In the genomic region with DNA sequence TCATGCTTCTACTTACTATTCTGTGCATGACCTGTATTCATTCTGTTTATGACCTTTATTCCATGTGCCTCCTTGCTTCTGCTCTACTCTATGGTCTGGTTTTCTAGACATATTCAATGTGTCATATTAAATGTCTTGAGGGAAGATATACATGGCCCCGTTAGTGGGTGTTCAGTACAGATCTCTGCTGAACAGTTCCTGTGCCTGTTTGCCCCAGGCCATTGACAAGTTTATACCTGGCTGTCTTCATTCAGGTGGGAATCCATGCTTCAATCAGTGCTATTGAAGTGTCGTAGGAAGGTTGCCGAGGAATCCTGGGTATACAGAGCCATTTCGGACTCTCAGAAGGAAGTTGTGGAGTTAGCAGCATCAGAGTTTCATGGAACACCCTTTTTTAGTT, we compare ENCODE assay signal across 21 cellular contexts. TPM values are rescaled to one million over a fixed set of nuclear protein-coding genes. Genes with fewer than 3 reads are reported as not detected.
A peak's percentile ranks its signal among the peaks of the same experiment; 100 is the strongest.
DNase-seq lines count a peak whose midpoint lies in the region; ATAC-seq and TF ChIP-seq lines count a peak whose summit lies in the region.
"Had no signal": no experiment of that assay in that cellular context is flagged by ENCODE, and none has a peak within 500 bp of the region (broad histone marks: within the 10 kb centered on the region; RNA-seq: fewer than 3 reads in every experiment).

No MANE protein-coding gene starts in this region.

- H3K4ac ChIP-seq in mesendoderm (ENCODE audit: low read depth, low read length), result peak overlapping the region; percentile 70

- ATAC-seq in GM18861 (IDR thresholded peaks at IDR 0.05; ENCODE audit: unreplicated experiment) (no peak), HG02870 (IDR thresholded peaks at IDR 0.05; ENCODE audit: unreplicated experiment) (no peak)
- ATAC-seq: CD8-positive, alpha-beta T cell; K562 had no signal

- H3K9ac ChIP-seq in endodermal cell (ENCODE audit: extremely low read depth, low read length, poor library complexity, severe bottlenecking) (no peak overlapping the region), mesendoderm (ENCODE audit: low read length) (no peak overlapping the region), smooth muscle cell (ENCODE audit: low read depth) (no peak overlapping the region)
- H3K9ac ChIP-seq: BLaER1 treated with 17β-estradiol and CSF1 and Interleukin-3, amounts not matched to agents 10 nM and 100 nM had no signal

- H3K56ac ChIP-seq in mesendoderm (ENCODE audit: low read length), result no peak overlapping the region

- H3K4me2 ChIP-seq in mesendoderm (ENCODE audit: low read length) (no peak overlapping the region), smooth muscle cell (peak overlapping the region; percentile 17)
- H3K4me2 ChIP-seq: BLaER1 treated with 17β-estradiol and CSF1 and Interleukin-3, amounts not matched to agents 10 nM and 100 nM had no signal

- H3F3A ChIP-seq in smooth muscle cell (ENCODE audit: low read depth), result no peaks in the 10 kb centered on the region

- no peak for TF ChIP-seq CTCF in Caco-2 (IDR thresholded peaks at IDR 0.05; ENCODE audit: insufficient read depth in 1 of 2, low read depth in 1 of 2, low read length in 1 of 2, severe bottlenecking in 1 of 2, unreplicated experiment in 1 of 2)
- TF ChIP-seq CTCF in endodermal cell (conservative IDR thresholded peaks at IDR 0.05), result no peak
- TF ChIP-seq CTCF in smooth muscle cell (IDR thresholded peaks at IDR 0.05; ENCODE audit: borderline replicate concordance, insufficient read depth, poor library complexity, severe bottlenecking), result no peak

- H2AFZ ChIP-seq in smooth muscle cell (ENCODE audit: low read depth), result no peak overlapping the region

- H3K4me1 Mint-ChIP-seq in Caco-2 (ENCODE audit: low read depth, unreplicated experiment) (peaks cover 19% of the 10 kb centered on the region), endodermal cell (peaks cover 23% of the 10 kb centered on the region)

- intact Hi-C loops in Caco-2 (cut with micrococcal nuclease; ENCODE audit: unreplicated experiment), result no loop called here

- no peaks in the 10 kb centered on the region for H3K79me1 ChIP-seq in mesendoderm (ENCODE audit: low read length)

- no peak overlapping the region for H2BK5ac ChIP-seq in mesendoderm (ENCODE audit: low read length)

- no peaks in the 10 kb centered on the region for H4K20me1 ChIP-seq in smooth muscle cell (ENCODE audit: low read depth)
- H4K20me1 ChIP-seq: BLaER1 treated with 17β-estradiol and CSF1 and Interleukin-3, amounts not matched to agents 10 nM and 100 nM had no signal

- H3K79me2 ChIP-seq in mesendoderm (ENCODE audit: control insufficient read depth, insufficient read depth, low read length) (no peaks in the 10 kb centered on the region), smooth muscle cell (ENCODE audit: low read depth) (no peaks in the 10 kb centered on the region)

- H3K27me3 ChIP-seq in Caco-2 (replicated peaks; ENCODE audit: control insufficient read depth, insufficient read depth, low read length), result no peaks in the 10 kb centered on the region
- H3K27me3 ChIP-seq in endodermal cell (ENCODE audit: control insufficient read depth, insufficient read depth, low read length, poor library complexity, severe bottlenecking), result no peaks in the 10 kb centered on the region
- no peaks in the 10 kb centered on the region for H3K27me3 ChIP-seq in mesendoderm (ENCODE audit: insufficient read depth, low read length, poor library complexity)
- no peaks in the 10 kb centered on the region for H3K27me3 ChIP-seq in smooth muscle cell (ENCODE audit: low read depth)
- H3K27me3 ChIP-seq: BLaER1 treated with 17β-estradiol and CSF1 and Interleukin-3, amounts not matched to agents 10 nM and 100 nM had no signal

- H3K18ac ChIP-seq in mesendoderm (ENCODE audit: low read length), result peak overlapping the region; percentile 83

- no peak overlapping the region for H2AK5ac ChIP-seq in mesendoderm (ENCODE audit: low read length)

- DNase-seq in Caco-2, result no peak
- no peak for DNase-seq in endodermal cell
- no peak for DNase-seq in mesendoderm
- DNase-seq in smooth muscle cell (lab: John Stamatoyannopoulos, UW; ENCODE audit: unreplicated experiment), result no peak
- DNase-seq in stimulated activated CD4-positive, alpha-beta T cell treated with anti-CD3 and anti-CD28 coated beads, Interleukin-4, amount 100 ng/mL, for 1 hour, result no peak
- DNase-seq in G401 (ENCODE audit: low spot score), result no peak
- DNase-seq: 8988T; CD8-positive, alpha-beta T cell; DMS 273 treated with DMSO at 0.1 percent for 48 hours; DMS53; DND-41; EL; GOT3; H7; IMR-90 had no signal

- H3K36me3 Mint-ChIP-seq in Caco-2 (ENCODE audit: insufficient read depth, unreplicated experiment) (peaks cover 6% of the 10 kb centered on the region), endodermal cell (ENCODE audit: low read depth) (no peaks in the 10 kb centered on the region)
- H3K36me3 Mint-ChIP-seq: CD8-positive, alpha-beta T cell had no signal

- POLR2A ChIA-PET in Caco-2 (lab: Charles Lee), result no interaction called here

- no peaks in the 10 kb centered on the region for H3K9me3 ChIP-seq in Caco-2
- no peaks in the 10 kb centered on the region for H3K9me3 ChIP-seq in endodermal cell (ENCODE audit: control insufficient read depth, low read length)
- H3K9me3 ChIP-seq in smooth muscle cell (replicated peaks; ENCODE audit: low read depth), result no peaks in the 10 kb centered on the region
- H3K9me3 ChIP-seq: BLaER1 treated with 17β-estradiol and CSF1 and Interleukin-3, amounts not matched to agents 10 nM and 100 nM had no signal

- peak overlapping the region; percentile 49 for H2BK120ac ChIP-seq in mesendoderm (ENCODE audit: low read depth, low read length)

- H3K9me3 Mint-ChIP-seq in Caco-2 (ENCODE audit: unreplicated experiment) (no peaks in the 10 kb centered on the region), endodermal cell (no peaks in the 10 kb centered on the region)
- H3K9me3 Mint-ChIP-seq: CD8-positive, alpha-beta T cell had no signal

- in situ Hi-C loops in G401 (cut with HindIII; ENCODE audit: low sequenced_read_pairs), result no loop called here

- H3K36me3 ChIP-seq in Caco-2 (ENCODE audit: control insufficient read depth, insufficient read depth, low read length) (no peaks in the 10 kb centered on the region), endodermal cell (ENCODE audit: control insufficient read depth, insufficient read depth, low read length) (no peaks in the 10 kb centered on the region), mesendoderm (ENCODE audit: control insufficient read depth, insufficient read depth, low read length) (no peaks in the 10 kb centered on the region), smooth muscle cell (ENCODE audit: low read depth) (no peaks in the 10 kb centered on the region)
- H3K36me3 ChIP-seq: BLaER1 treated with 17β-estradiol and CSF1 and Interleukin-3, amounts not matched to agents 10 nM and 100 nM had no signal

- BruUV-seq in Caco-2 (replicated peaks; lab: Mats Ljungman, UMichigan), result no TSS peak

- no peak overlapping the region for H3K27ac ChIP-seq in endodermal cell (ENCODE audit: low read depth, low read length)
- H3K27ac ChIP-seq in mesendoderm (ENCODE audit: low read depth, low read length), result no peak overlapping the region
- peak overlapping the region; percentile 79 for H3K27ac ChIP-seq in smooth muscle cell (ENCODE audit: low read depth)
- H3K27ac ChIP-seq: BLaER1 treated with 17β-estradiol and CSF1 and Interleukin-3, amounts not matched to agents 10 nM and 100 nM; HL-60 had no signal

- H3K27ac Mint-ChIP-seq in Caco-2 (ENCODE audit: unreplicated experiment) (peak overlapping the region; percentile 40), endodermal cell (peak overlapping the region; percentile 1)
- H3K27ac Mint-ChIP-seq: B cell; CD8-positive, alpha-beta T cell had no signal

- H4K5ac ChIP-seq in mesendoderm (ENCODE audit: low read length), result no peak overlapping the region

- no peak overlapping the region for H3K23ac ChIP-seq in mesendoderm (ENCODE audit: low read length)

- 89 to 99% methylated on average over 3 to 4 of the region's 4 CpGs for WGBS in endodermal cell (ENCODE audit: insufficient coverage in 1 of 2, insufficient read length in 1 of 2), 2 experiments
- WGBS in mesendoderm (ENCODE audit: extremely low coverage, insufficient coverage, low lambda C conversion rate), result no CpG with 5 or more reads among the region's 4 CpGs
- WGBS in smooth muscle cell (ENCODE audit: low lambda C conversion rate), result 62% methylated on average over 4 of the region's 4 CpGs

- no peaks in the 10 kb centered on the region for H3K27me3 Mint-ChIP-seq in Caco-2 (ENCODE audit: insufficient read depth, unreplicated experiment)
- H3K27me3 Mint-ChIP-seq in endodermal cell (ENCODE audit: insufficient read depth), result no peaks in the 10 kb centered on the region

- peak overlapping the region; percentile 4 for H3K4me3 Mint-ChIP-seq in Caco-2 (ENCODE audit: unreplicated experiment)
- H3K4me3 Mint-ChIP-seq in endodermal cell, result no peak overlapping the region
- H3K4me3 Mint-ChIP-seq: B cell; CD8-positive, alpha-beta T cell had no signal

- CTCF ChIA-PET in Caco-2 (lab: Charles Lee), result no interaction called here

- H2BK15ac ChIP-seq in mesendoderm (replicated peaks; ENCODE audit: low read depth), result no peak overlapping the region

- peaks cover 33% of the 10 kb centered on the region for H3K4me1 ChIP-seq in Caco-2
- peaks cover 8% of the 10 kb centered on the region for H3K4me1 ChIP-seq in endodermal cell (ENCODE audit: control insufficient read depth, insufficient read depth, low read length)
- peaks cover 13% of the 10 kb centered on the region for H3K4me1 ChIP-seq in mesendoderm (ENCODE audit: control insufficient read depth, low read depth, low read length)
- H3K4me1 ChIP-seq in smooth muscle cell (ENCODE audit: low read depth), result peaks cover 7% of the 10 kb centered on the region

- H3K4me3 ChIP-seq in Caco-2 (ENCODE audit: low read depth, low read length), result no peak overlapping the region
- H3K4me3 ChIP-seq in endodermal cell (ENCODE audit: low read length), result no peak overlapping the region
- no peak overlapping the region for H3K4me3 ChIP-seq in mesendoderm (ENCODE audit: low read length)
- no peak overlapping the region for H3K4me3 ChIP-seq in smooth muscle cell
- H3K4me3 ChIP-seq: BLaER1 treated with 17β-estradiol and CSF1 and Interleukin-3, amounts not matched to agents 10 nM and 100 nM; K562 had no signal

- no peak overlapping the region for H4K8ac ChIP-seq in mesendoderm (ENCODE audit: low read depth, low read length)

RNA-seq across cellular contexts. Expression of a gene that starts 7.4 kb away (rescaled TPM):
- total RNA-seq in Caco-2 (2022), result 109 and 134 TPM in 2 replicates
- 100 to 1,000 TPM in 1 of 2 donors, 10 to 100 TPM in 1; 98.5 to 213 TPM for total RNA-seq in endodermal cell
- 28.0 TPM for polyA plus RNA-seq in endodermal cell (2013, experiment 1 of 2)
- polyA plus RNA-seq in endodermal cell (2013, experiment 2 of 2), result 25.9 TPM
- polyA plus RNA-seq in mesendoderm (2013, experiment 1 of 2), result 24.7 TPM
- polyA plus RNA-seq in mesendoderm (2013, experiment 2 of 2), result 24.3 TPM
- total RNA-seq in smooth muscle cell, result 150 and 156 TPM in 2 replicates
- polyA plus RNA-seq in smooth muscle cell, result 45.7 and 79.1 TPM in 2 replicates
- total RNA-seq in G401 (2014; rRNA removed; shearing (Covaris generic)), result 27.1 and 43.4 TPM in 2 replicates
